Comparison of ENCODE assay signal across 23 cellular contexts in genomic region chrX:23989689-23990088, GRCh38.
"Had no signal": no experiment of that assay in that cellular context is flagged by ENCODE, and none has a peak within 500 bp of the region (broad histone marks: within the 10 kb centered on the region; RNA-seq: fewer than 3 reads in every experiment).

No MANE protein-coding gene starts in this region.

- H3K27me3 ChIP-seq: esophagus muscularis mucosa, foreskin keratinocyte, gastroesophageal sphincter, hepatocyte had no signal

- H3K4me2 ChIP-seq: hepatocyte had no signal

- H3K27ac ChIP-seq: coronary artery, dorsolateral prefrontal cortex, esophagus muscularis mucosa, foreskin keratinocyte, gastroesophageal sphincter, heart left ventricle, hepatocyte, left lung, lower lobe of right lung had no signal

- H3K4me3 Mint-ChIP-seq: immature natural killer cell, mesothelial cell of epicardium, naive B cell had no signal

- H3K27ac Mint-ChIP-seq: immature natural killer cell, mesothelial cell of epicardium had no signal

- H3K9me3 Mint-ChIP-seq: immature natural killer cell, mesothelial cell of epicardium, naive B cell had no signal

- H3K4me1 Mint-ChIP-seq: naive B cell had no signal

- FAIRE-seq: endothelial cell of umbilical vein, frontal cortex had no signal

- DNase-seq: dermis blood vessel endothelial cell; dorsolateral prefrontal cortex; effector CD4-positive, alpha-beta T cell; effector memory CD4-positive, alpha-beta T cell; foreskin keratinocyte; heart left ventricle; hypothalamus; immature natural killer cell; islet precursor cell; left cardiac atrium; left lung; left ventricle myocardium superior; lower lobe of right lung; mesenchymal stem cell; mucosa of descending colon; naive B cell had no signal

- H3K4me3 ChIP-seq: coronary artery, dorsolateral prefrontal cortex, esophagus muscularis mucosa, gastroesophageal sphincter, heart left ventricle, hepatocyte, left lung, lower lobe of right lung, mucosa of descending colon had no signal

- H3K4me1 ChIP-seq: foreskin keratinocyte, heart left ventricle, left lung, lower lobe of right lung had no signal

- ATAC-seq: foreskin keratinocyte, gastroesophageal sphincter, heart left ventricle, left cardiac atrium, left lung, left ventricle myocardium superior, lower lobe of right lung, mucosa of descending colon had no signal

- H3K9me3 ChIP-seq: esophagus muscularis mucosa, gastroesophageal sphincter, heart left ventricle, left lung, lower lobe of right lung, mucosa of descending colon had no signal

- H2AFZ ChIP-seq: hepatocyte had no signal
